In the genomic region with DNA sequence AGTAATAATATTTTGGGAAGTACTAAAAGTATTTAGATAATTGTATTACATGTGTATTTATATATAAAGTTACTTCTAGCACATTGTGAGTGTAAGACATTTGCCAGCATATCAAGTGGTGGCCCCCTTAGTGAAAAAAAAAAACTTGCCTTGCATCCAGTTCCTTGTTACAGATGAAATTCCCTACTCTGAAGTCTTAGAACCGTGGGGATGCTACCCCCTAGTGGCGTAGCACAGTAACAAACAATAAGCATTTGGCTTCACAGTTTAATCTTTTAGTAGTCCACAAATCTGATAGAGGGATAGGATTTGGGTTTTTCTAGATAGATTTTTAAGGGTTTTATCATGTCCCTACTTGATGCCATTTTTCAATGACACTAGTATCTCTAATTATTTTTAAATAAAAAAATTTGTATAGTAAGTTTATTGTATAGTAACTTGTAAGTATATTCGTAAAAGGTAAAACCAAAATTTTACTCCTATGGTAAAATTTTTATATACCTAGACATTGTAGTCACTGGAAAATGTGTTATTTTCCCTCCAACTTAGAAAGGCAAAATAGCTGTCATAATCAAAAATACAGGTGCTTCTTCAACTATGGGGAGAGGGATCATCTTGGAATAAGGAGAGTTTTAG, we compare ENCODE assay signal across 1 cellular context.
TF ChIP-seq lines count a peak whose summit lies in the region.

No MANE protein-coding gene starts in this region.

TF ChIP-seq in WTC11, 78 proteins besides CTCF, POLR2A, EP300 and RAD21 (continued from another document):
- no peak for TF ChIP-seq E2F4 (CRISPR knock-in tag; IDR thresholded peaks at IDR 0.05; ENCODE audit: borderline replicate concordance, low read depth)
- TF ChIP-seq NR3C1 (CRISPR knock-in tag; conservative IDR thresholded peaks at IDR 0.05; ENCODE audit: low read depth), result no peak
- no peak for TF ChIP-seq STAT6 (CRISPR knock-in tag; conservative IDR thresholded peaks at IDR 0.05; ENCODE audit: low read depth)
- no peak for TF ChIP-seq NR2C2 (CRISPR knock-in tag; IDR thresholded peaks at IDR 0.05)
TF ChIP-seq in WTC11: peak in this region for 0.
